In genomic region chr10:17041626-17042520, GRCh38 we compare ENCODE assay signal across 14 cellular contexts.
"Had no signal": no experiment of that assay in that cellular context is flagged by ENCODE, and none has a peak within 500 bp of the region (broad histone marks: within the 10 kb centered on the region; RNA-seq: fewer than 3 reads in every experiment).

No MANE protein-coding gene starts in this region.

- H3K27ac Mint-ChIP-seq: activated CD8-positive, alpha-beta T cell treated with anti-CD3 and anti-CD28 coated beads for 36 hours; activated naive CD8-positive, alpha-beta T cell treated with anti-CD3 and anti-CD28 coated beads, Interleukin-2, amount 50 U/mL, for 24 hours; mesothelial cell of epicardium; stimulated activated effector memory CD8-positive, alpha-beta T cell treated with anti-CD3 and anti-CD28 coated beads, Interleukin-12 subunit alpha, Interleukin-12 subunit beta, amount 100 ng/mL, for 72 hours; T-helper 2 cell treated with Interferon-gamma antibody and Interleukin-4, amounts not matched to agents 5 μg/mL and 100 μg/mL, for 36 hours had no signal

- H3K4me3 Mint-ChIP-seq: activated CD8-positive, alpha-beta T cell treated with anti-CD3 and anti-CD28 coated beads for 36 hours; activated naive CD8-positive, alpha-beta T cell treated with anti-CD3 and anti-CD28 coated beads, Interleukin-2, amount 50 U/mL, for 24 hours; mesothelial cell of epicardium; stimulated activated effector memory CD8-positive, alpha-beta T cell treated with anti-CD3 and anti-CD28 coated beads, Interleukin-12 subunit alpha, Interleukin-12 subunit beta, amount 100 ng/mL, for 72 hours; T-helper 2 cell treated with Interferon-gamma antibody and Interleukin-4, amounts not matched to agents 5 μg/mL and 100 μg/mL, for 36 hours had no signal

- H3K4me1 ChIP-seq: thyroid gland had no signal

- H3K4me3 ChIP-seq: coronary artery, right atrium auricular region, thyroid gland had no signal

- H3K27me3 ChIP-seq: right atrium auricular region, thyroid gland had no signal

- H3K27ac ChIP-seq: coronary artery, right atrium auricular region, thyroid gland had no signal

- H3K9me3 Mint-ChIP-seq: activated CD8-positive, alpha-beta T cell treated with anti-CD3 and anti-CD28 coated beads for 36 hours; activated naive CD8-positive, alpha-beta T cell treated with anti-CD3 and anti-CD28 coated beads, Interleukin-2, amount 50 U/mL, for 24 hours; mesothelial cell of epicardium; T-helper 2 cell treated with Interferon-gamma antibody and Interleukin-4, amounts not matched to agents 5 μg/mL and 100 μg/mL, for 36 hours had no signal

- ATAC-seq: activated CD8-positive, alpha-beta T cell treated with anti-CD3 and anti-CD28 coated beads for 36 hours; activated naive CD8-positive, alpha-beta T cell treated with anti-CD3 and anti-CD28 coated beads, Interleukin-2, amount 50 U/mL, for 24 hours; stimulated activated effector memory CD8-positive, alpha-beta T cell treated with anti-CD3 and anti-CD28 coated beads, Interleukin-12 subunit alpha, Interleukin-12 subunit beta, amount 100 ng/mL, for 72 hours had no signal

- DNase-seq: activated CD4-positive, alpha-beta T cell treated with anti-CD3 and anti-CD28 coated beads for 1 hour; activated CD8-positive, alpha-beta memory T cell treated with anti-CD3 and anti-CD28 coated beads, Interleukin-2, amount 50 U/mL, for 4 hours; activated CD8-positive, alpha-beta T cell treated with anti-CD3 and anti-CD28 coated beads for 36 hours; activated naive CD4-positive, alpha-beta T cell; activated naive CD8-positive, alpha-beta T cell treated with anti-CD3 and anti-CD28 coated beads, Interleukin-2, amount 50 U/mL, for 24 hours; caudate nucleus; effector CD4-positive, alpha-beta T cell; hypothalamus; thyroid gland had no signal

- H3K36me3 ChIP-seq: right atrium auricular region, thyroid gland had no signal

- H3K36me3 Mint-ChIP-seq: mesothelial cell of epicardium; stimulated activated effector memory CD8-positive, alpha-beta T cell treated with anti-CD3 and anti-CD28 coated beads, Interleukin-12 subunit alpha, Interleukin-12 subunit beta, amount 100 ng/mL, for 72 hours had no signal

- H3K9me3 ChIP-seq: right atrium auricular region, thyroid gland had no signal

- H3K27me3 Mint-ChIP-seq: activated CD8-positive, alpha-beta T cell treated with anti-CD3 and anti-CD28 coated beads for 36 hours; activated naive CD8-positive, alpha-beta T cell treated with anti-CD3 and anti-CD28 coated beads, Interleukin-2, amount 50 U/mL, for 24 hours had no signal
